In the genomic region with DNA sequence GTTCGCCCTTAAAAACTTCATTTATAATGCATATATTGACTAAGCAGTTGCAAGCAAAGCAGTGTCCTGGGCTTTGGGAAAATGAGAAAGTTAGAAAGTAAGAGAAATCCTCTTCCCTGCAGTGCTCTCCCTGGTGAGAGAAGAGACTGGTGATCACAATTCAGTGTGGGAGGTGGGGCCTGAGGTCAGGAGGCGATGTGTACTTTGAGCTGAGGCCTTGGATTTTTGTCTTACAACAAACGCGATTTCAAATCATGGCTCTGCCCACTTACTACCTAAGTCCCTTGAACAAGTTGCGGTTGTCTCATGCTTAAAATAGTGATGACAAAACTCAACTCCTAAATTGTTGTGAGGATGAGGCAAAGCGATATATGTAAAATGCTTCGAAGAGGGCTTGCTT, we compare ENCODE assay signal across 23 cellular contexts.
"Had no signal": no experiment of that assay in that cellular context is flagged by ENCODE, and none has a peak within 500 bp of the region (broad histone marks: within the 10 kb centered on the region; RNA-seq: fewer than 3 reads in every experiment).

No MANE protein-coding gene starts in this region.

- H3K27me3 Mint-ChIP-seq: dendritic cell treated with granulocyte-macrophage colony-stimulating factor and Interleukin-4, amounts not matched to agents 40 ng/mL and 50 ng/mL, for 4 days; progenitor cell of endocrine pancreas had no signal

- FAIRE-seq: keratinocyte had no signal

- H3K36me3 Mint-ChIP-seq: immature natural killer cell; naive thymus-derived CD8-positive, alpha-beta T cell; stimulated activated effector memory CD8-positive, alpha-beta T cell treated with anti-CD3 and anti-CD28 coated beads, Interleukin-12 subunit alpha, Interleukin-12 subunit beta, amount 100 ng/mL, for 72 hours had no signal

- H3K27ac ChIP-seq: colonic mucosa, epithelial cell of prostate, gastrocnemius medialis, lower lobe of right lung, parathyroid adenoma, stomach, thyroid gland had no signal

- H3K79me2 ChIP-seq: parathyroid adenoma had no signal

- H3K9me3 Mint-ChIP-seq: endodermal cell; naive thymus-derived CD8-positive, alpha-beta T cell had no signal

- DNase-seq: colonic mucosa; effector CD8-positive, alpha-beta T cell; endodermal cell; gastrocnemius medialis; head of caudate nucleus; immature natural killer cell; left ventricle myocardium superior; lower lobe of right lung; naive thymus-derived CD8-positive, alpha-beta T cell; stimulated activated CD4-positive, alpha-beta T cell treated with anti-CD3 and anti-CD28 coated beads, Interleukin-2, amount 100 ng/mL, for 24 hours; stimulated activated CD4-positive, alpha-beta T cell treated with anti-CD3 and anti-CD28 coated beads, Interleukin-4, amount 100 ng/mL, for 24 hours; stimulated activated naive CD4-positive, alpha-beta T cell treated with Interleukin-2 at 50 U/mL for 16 hours; stomach; thyroid gland had no signal

- H2AFZ ChIP-seq: parathyroid adenoma had no signal

- H3K4me2 ChIP-seq: smooth muscle cell had no signal

- H3K27ac Mint-ChIP-seq: dendritic cell treated with granulocyte-macrophage colony-stimulating factor and Interleukin-4, amounts not matched to agents 40 ng/mL and 50 ng/mL, for 4 days; endodermal cell; immature natural killer cell; naive thymus-derived CD8-positive, alpha-beta T cell; progenitor cell of endocrine pancreas; stimulated activated effector memory CD8-positive, alpha-beta T cell treated with anti-CD3 and anti-CD28 coated beads, Interleukin-12 subunit alpha, Interleukin-12 subunit beta, amount 100 ng/mL, for 72 hours had no signal

- ATAC-seq: esophagus mucosa; gastrocnemius medialis; left ventricle myocardium superior; lower lobe of right lung; naive thymus-derived CD8-positive, alpha-beta T cell; sciatic nerve; stimulated activated effector memory CD8-positive, alpha-beta T cell treated with anti-CD3 and anti-CD28 coated beads, Interleukin-12 subunit alpha, Interleukin-12 subunit beta, amount 100 ng/mL, for 72 hours had no signal

- H3K4me1 ChIP-seq: colonic mucosa, gastrocnemius medialis, lower lobe of right lung, parathyroid adenoma, thyroid gland had no signal

- H3K4me1 Mint-ChIP-seq: immature natural killer cell; naive thymus-derived CD8-positive, alpha-beta T cell; stimulated activated effector memory CD8-positive, alpha-beta T cell treated with anti-CD3 and anti-CD28 coated beads, Interleukin-12 subunit alpha, Interleukin-12 subunit beta, amount 100 ng/mL, for 72 hours had no signal

- H3K27me3 ChIP-seq: colonic mucosa, gastrocnemius medialis, stomach, thyroid gland had no signal

- H3K4me3 ChIP-seq: colonic mucosa, gastrocnemius medialis, lower lobe of right lung, smooth muscle cell, stomach, thyroid gland had no signal

- H3K9me3 ChIP-seq: colonic mucosa, gastrocnemius medialis, lower lobe of right lung, thyroid gland had no signal

- H3K9ac ChIP-seq: parathyroid adenoma had no signal

- H3K36me3 ChIP-seq: colonic mucosa, gastrocnemius medialis, lower lobe of right lung, stomach, thyroid gland had no signal

- H3K4me3 Mint-ChIP-seq: dendritic cell treated with granulocyte-macrophage colony-stimulating factor and Interleukin-4, amounts not matched to agents 40 ng/mL and 50 ng/mL, for 4 days; endodermal cell; immature natural killer cell; naive thymus-derived CD8-positive, alpha-beta T cell; stimulated activated effector memory CD8-positive, alpha-beta T cell treated with anti-CD3 and anti-CD28 coated beads, Interleukin-12 subunit alpha, Interleukin-12 subunit beta, amount 100 ng/mL, for 72 hours had no signal
